Comparison of ENCODE assay signal across 34 cellular contexts in the genomic region with DNA sequence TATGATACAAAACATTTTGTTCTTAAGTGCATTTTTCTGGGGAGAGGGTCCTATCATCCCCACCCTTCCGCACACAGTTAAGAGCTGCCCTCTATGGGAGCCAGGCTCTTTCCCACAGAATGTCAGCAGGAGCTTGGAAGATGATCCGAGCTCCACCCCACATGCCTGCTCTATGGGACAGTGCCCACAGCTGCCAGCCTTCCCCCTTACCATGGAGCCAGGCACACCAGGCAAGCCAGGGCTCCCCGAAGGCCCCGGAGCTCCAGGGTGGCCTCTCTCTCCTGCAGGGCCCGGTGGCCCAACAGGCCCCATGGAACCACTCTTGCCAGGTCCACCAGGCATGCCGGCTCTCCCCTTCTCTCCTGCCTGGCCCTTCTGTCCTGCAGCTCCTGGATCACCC. TPM values are rescaled to one million over a fixed set of nuclear protein-coding genes. Genes with fewer than 3 reads are reported as not detected.
"Had no signal": no experiment of that assay in that cellular context is flagged by ENCODE, and none has a peak within 500 bp of the region (broad histone marks: within the 10 kb centered on the region; RNA-seq: fewer than 3 reads in every experiment).

No MANE protein-coding gene starts in this region.

- H3K27ac ChIP-seq: adrenal gland, body of pancreas, cardiac muscle cell, coronary artery, gastrocnemius medialis, stomach, tibial artery had no signal

- H3K9me3 ChIP-seq: adrenal gland, body of pancreas, gastrocnemius medialis, neutrophil, stomach, tibial artery had no signal

- H3K27me3 ChIP-seq: adrenal gland, body of pancreas, cardiac muscle cell, dorsolateral prefrontal cortex, gastrocnemius medialis, neutrophil, stomach, tibial artery had no signal

- H3K4me3 ChIP-seq: adrenal gland, body of pancreas, cardiac muscle cell, coronary artery, dorsolateral prefrontal cortex, gastrocnemius medialis, smooth muscle cell, stomach, tibial artery had no signal

- DNase-seq: activated B cell treated with CpG ODN at 0.5 μM for 24 hours; activated CD8-positive, alpha-beta T cell treated with anti-CD3 and anti-CD28 coated beads, Interleukin-2, amount 10 ng/mL, durations not matched to agents 7 days and 5 days; activated effector memory CD4-positive, alpha-beta T cell treated with anti-CD3 and anti-CD28 coated beads, Interleukin-2, amount 50 U/mL, for 16 hours; activated naive CD4-positive, alpha-beta T cell treated with anti-CD3 and anti-CD28 coated beads for 36 hours; activated naive CD8-positive, alpha-beta T cell treated with anti-CD3 and anti-CD28 coated beads for 36 hours; activated T-cell treated with anti-CD3 and anti-CD28 coated beads for 4 hours; activated T-cell treated with anti-CD3 and anti-CD28 coated beads, Interleukin-2, amount 50 U/mL, for 72 hours; adrenal gland; body of pancreas; cerebellar nuclear complex; dorsolateral prefrontal cortex; effector memory CD4-positive, alpha-beta T cell; erythroblast; gastrocnemius medialis; glutamatergic neuron; left cardiac atrium; mammary epithelial cell; naive thymus-derived CD4-positive, alpha-beta T cell; retina; stimulated activated CD4-positive, alpha-beta T cell treated with anti-CD3 and anti-CD28 coated beads, Interleukin-1b, Interleukin-23, amount 100 ng/mL, for 48 hours; stimulated activated CD4-positive, alpha-beta T cell treated with anti-CD3 and anti-CD28 coated beads, Interleukin-4, amount 100 ng/mL, for 4 hours; stimulated activated CD8-positive, alpha-beta memory T cell treated with anti-CD3 and anti-CD28 coated beads, Interleukin-4, amount 100 ng/mL, for 48 hours; stimulated activated naive B cell treated with anti-CD40 and anti-IgM and Interleukin-4, amounts not matched to agents 10 μg/mL and 1 μg/mL and 100 μg/mL, for 72 hours; stomach; T-helper 1 cell; tibial artery had no signal

- H3K36me3 ChIP-seq: adrenal gland, cardiac muscle cell, gastrocnemius medialis, neutrophil had no signal

- H3K4me2 ChIP-seq: smooth muscle cell had no signal

- ATAC-seq: activated CD8-positive, alpha-beta T cell treated with anti-CD3 and anti-CD28 coated beads, Interleukin-2, amount 10 ng/mL, durations not matched to agents 7 days and 5 days; activated T-cell treated with anti-CD3 and anti-CD28 coated beads, Interleukin-2, amount 50 U/mL, for 72 hours; body of pancreas; gastrocnemius medialis; left cardiac atrium; naive thymus-derived CD4-positive, alpha-beta T cell; sciatic nerve; stimulated activated naive B cell treated with anti-CD40 and anti-IgM and Interleukin-4, amounts not matched to agents 10 μg/mL and 1 μg/mL and 100 μg/mL, for 72 hours had no signal

- H3K4me1 ChIP-seq: adrenal gland, body of pancreas had no signal

RNA-seq across cellular contexts. Expression of gene HCRTR1, which starts 37.6 kb away (rescaled TPM):
- total RNA-seq: activated B cell treated with CpG ODN at 0.5 μM for 24 hours; activated CD8-positive, alpha-beta T cell treated with anti-CD3 and anti-CD28 coated beads, Interleukin-2, amount 10 ng/mL, durations not matched to agents 7 days and 5 days; activated naive CD4-positive, alpha-beta T cell treated with anti-CD3 and anti-CD28 coated beads for 36 hours; activated naive CD8-positive, alpha-beta T cell treated with anti-CD3 and anti-CD28 coated beads for 36 hours; activated T-cell treated with anti-CD3 and anti-CD28 coated beads, Interleukin-2, amount 50 U/mL, for 72 hours; body of pancreas; cardiac muscle cell; liver; mammary epithelial cell; mucosa of gallbladder; naive thymus-derived CD4-positive, alpha-beta T cell; progenitor cell of endocrine pancreas; stomach had no signal
- polyA plus RNA-seq: cardiac muscle cell; mammary epithelial cell; naive thymus-derived CD4-positive, alpha-beta T cell; smooth muscle cell; stomach had no signal

RNA-seq across cellular contexts. Expression of gene COL16A1, which starts 48.7 kb away (rescaled TPM):
- total RNA-seq: activated CD8-positive, alpha-beta T cell treated with anti-CD3 and anti-CD28 coated beads, Interleukin-2, amount 10 ng/mL, durations not matched to agents 7 days and 5 days had no signal
